Comparison of ENCODE assay signal across 8 cellular contexts in the genomic region with DNA sequence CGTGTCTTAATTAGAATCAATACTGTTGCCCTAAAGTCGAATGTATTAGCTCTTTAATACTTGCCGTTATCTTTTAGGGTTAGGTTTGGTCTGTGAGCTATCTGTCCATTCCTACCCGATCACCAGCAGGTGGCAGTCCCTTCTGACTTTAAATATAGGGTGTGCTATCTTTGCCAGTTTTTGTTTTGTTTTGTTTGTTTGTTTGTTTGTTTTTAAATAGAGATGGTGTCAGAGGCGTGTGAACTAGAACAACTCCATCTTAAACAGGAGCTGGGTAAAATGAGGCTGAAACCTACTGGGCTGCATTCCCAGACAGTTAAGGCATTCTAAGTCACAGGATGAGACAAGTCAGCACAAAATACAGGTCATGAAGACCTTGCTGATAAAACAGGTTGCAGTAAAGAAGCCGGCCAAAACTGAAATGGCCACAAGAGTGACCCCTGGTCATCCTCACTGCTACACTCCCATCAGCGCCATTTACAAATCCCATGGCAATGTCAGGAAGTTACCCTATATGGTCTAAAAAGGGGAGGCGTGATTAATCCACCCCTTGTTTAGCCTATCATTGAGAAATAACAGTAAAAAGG. TPM values are rescaled to one million over a fixed set of nuclear protein-coding genes. Genes with fewer than 3 reads are reported as not detected.
DNase-seq lines count a peak whose midpoint lies in the region; ATAC-seq and TF ChIP-seq lines count a peak whose summit lies in the region.

No MANE protein-coding gene starts in this region.

- H3K36me3 ChIP-seq in H7 (replicated peaks; ENCODE audit: control insufficient read depth, insufficient read depth, low read length): no peaks in the 10 kb centered on the region

- H3K9me3 Mint-ChIP-seq in endothelial cell (ENCODE audit: unreplicated experiment): no peaks in the 10 kb centered on the region

- peaks cover 12% of the 10 kb centered on the region for H3K4me1 Mint-ChIP-seq in endothelial cell (ENCODE audit: unreplicated experiment)

- peak overlapping the region; percentile 68 for H3K27ac Mint-ChIP-seq in endothelial cell (ENCODE audit: unreplicated experiment)

- peak; percentile 28 for DNase-seq in COR-L47 (lab: John Stamatoyannopoulos, UW)
- peak; percentile 66 for DNase-seq in H7
- peak; percentile 64 for DNase-seq in NCI-H460 (ENCODE audit: extremely low read depth, low read depth)
- peak; percentile 26 to 53 for DNase-seq in activated CD4-positive, alpha-beta T cell treated with anti-CD3 and anti-CD28 coated beads, Interleukin-2, amount 50 U/mL, for 48 hours
- DNase-seq in endothelial cell (ENCODE audit: low spot score): peak; percentile 31
- peak; percentile 59 for DNase-seq in midbrain (lab: John Stamatoyannopoulos, UW)
- DNase-seq in superior temporal gyrus (ENCODE audit: extremely low spot score): peak; percentile 77

- peak overlapping the region; percentile 87 for H3K4me3 ChIP-seq in H7 (ENCODE audit: insufficient read depth, low read depth, low read length)

- no peaks in the 10 kb centered on the region for H3K27me3 ChIP-seq in H7 (ENCODE audit: control insufficient read depth, insufficient read depth, low read length)

- peaks cover 10% of the 10 kb centered on the region for H3K36me3 Mint-ChIP-seq in endothelial cell (ENCODE audit: low read depth, unreplicated experiment)

- TF ChIP-seq CTCF in endothelial cell (IDR thresholded peaks at IDR 0.05; ENCODE audit: unreplicated experiment): peak; percentile 69

- ATAC-seq in HG03095 (IDR thresholded peaks at IDR 0.05; ENCODE audit: unreplicated experiment): no peak

- H3K4me3 Mint-ChIP-seq in endothelial cell (ENCODE audit: unreplicated experiment): peak overlapping the region; percentile 90

- H3K27me3 Mint-ChIP-seq in endothelial cell (ENCODE audit: unreplicated experiment): peaks cover 6% of the 10 kb centered on the region

RNA-seq across cellular contexts. Expression of a gene that starts 1.5 kb away (rescaled TPM):
- total RNA-seq in H7 (2014; rRNA removed; shearing (Covaris generic)): 26.5 and 37.2 TPM in 2 replicates
- total RNA-seq in NCI-H460 (2014; rRNA removed; shearing (Covaris generic)): 71.8 and 79.6 TPM in 2 replicates
- polyA plus RNA-seq in NCI-H460 (2014; cell fraction: nucleus; rRNA removed): 15.0 and 16.1 TPM in 2 replicates
- 16.2 TPM for total RNA-seq in endothelial cell (ENCODE audit: unreplicated experiment)
